In the genomic region with DNA sequence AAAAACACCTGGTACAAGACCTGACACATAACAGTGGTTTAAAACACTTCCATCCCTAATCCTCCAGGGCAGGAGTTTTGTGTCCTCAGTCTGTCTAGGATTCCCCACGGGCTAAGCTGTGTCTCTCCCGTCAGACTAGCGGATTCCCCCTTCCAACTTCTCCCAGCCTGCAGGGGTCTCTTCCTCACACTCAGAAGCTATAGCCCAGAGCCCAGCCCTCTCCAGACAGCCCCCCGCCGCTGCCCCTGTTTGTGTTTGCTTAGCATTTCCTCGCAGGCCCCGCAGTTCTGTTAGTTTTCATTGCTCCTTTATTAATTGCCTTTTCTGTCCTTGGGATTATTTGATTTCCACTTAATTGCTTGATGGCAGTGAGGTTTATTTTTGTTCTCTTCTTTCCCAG, we compare ENCODE assay signal across 19 cellular contexts.
"Had no signal": no experiment of that assay in that cellular context is flagged by ENCODE, and none has a peak within 500 bp of the region (broad histone marks: within the 10 kb centered on the region; RNA-seq: fewer than 3 reads in every experiment).

No MANE protein-coding gene starts in this region.

- DNase-seq: colonic mucosa; dermis blood vessel endothelial cell; effector CD4-positive, alpha-beta T cell; hippocampal formation; kidney glomerular epithelial cell; mammary epithelial cell; naive thymus-derived CD4-positive, alpha-beta T cell; nephron progenitor cell; spleen; stimulated activated CD4-positive, alpha-beta T cell treated with anti-CD3 and anti-CD28 coated beads, Interleukin-2, amount 100 ng/mL, for 24 hours; stimulated activated CD4-positive, alpha-beta T cell treated with anti-CD3 and anti-CD28 coated beads, Interleukin-4, amount 100 ng/mL, for 4 hours; stimulated activated naive B cell treated with anti-CD40 and anti-IgM and Interleukin-4, amounts not matched to agents 10 μg/mL and 1 μg/mL and 100 μg/mL, for 72 hours; stimulated activated naive CD8-positive, alpha-beta T cell treated with anti-CD3 and anti-CD28 coated beads, Interleukin-15, amount 100 ng/mL, for 72 hours; substantia nigra; transverse colon had no signal

- H3K36me3 ChIP-seq: colonic mucosa, heart left ventricle, spleen, thoracic aorta, transverse colon had no signal

- H3K9me3 ChIP-seq: colonic mucosa, heart left ventricle, spleen, thoracic aorta, transverse colon had no signal

- H3K27ac ChIP-seq: colonic mucosa, heart left ventricle, spleen, thoracic aorta, transverse colon had no signal

- H3K4me3 ChIP-seq: colonic mucosa, heart left ventricle, spleen, thoracic aorta, transverse colon had no signal

- H3K4me1 ChIP-seq: colonic mucosa, heart left ventricle, transverse colon had no signal

- ATAC-seq: esophagus mucosa; heart left ventricle; naive thymus-derived CD4-positive, alpha-beta T cell; sciatic nerve; stimulated activated naive B cell treated with anti-CD40 and anti-IgM and Interleukin-4, amounts not matched to agents 10 μg/mL and 1 μg/mL and 100 μg/mL, for 72 hours; stimulated activated naive CD8-positive, alpha-beta T cell treated with anti-CD3 and anti-CD28 coated beads, Interleukin-15, amount 100 ng/mL, for 72 hours had no signal

- H3K27me3 ChIP-seq: colonic mucosa had no signal
